Comparison of ENCODE assay signal across 11 cellular contexts in the genomic region with DNA sequence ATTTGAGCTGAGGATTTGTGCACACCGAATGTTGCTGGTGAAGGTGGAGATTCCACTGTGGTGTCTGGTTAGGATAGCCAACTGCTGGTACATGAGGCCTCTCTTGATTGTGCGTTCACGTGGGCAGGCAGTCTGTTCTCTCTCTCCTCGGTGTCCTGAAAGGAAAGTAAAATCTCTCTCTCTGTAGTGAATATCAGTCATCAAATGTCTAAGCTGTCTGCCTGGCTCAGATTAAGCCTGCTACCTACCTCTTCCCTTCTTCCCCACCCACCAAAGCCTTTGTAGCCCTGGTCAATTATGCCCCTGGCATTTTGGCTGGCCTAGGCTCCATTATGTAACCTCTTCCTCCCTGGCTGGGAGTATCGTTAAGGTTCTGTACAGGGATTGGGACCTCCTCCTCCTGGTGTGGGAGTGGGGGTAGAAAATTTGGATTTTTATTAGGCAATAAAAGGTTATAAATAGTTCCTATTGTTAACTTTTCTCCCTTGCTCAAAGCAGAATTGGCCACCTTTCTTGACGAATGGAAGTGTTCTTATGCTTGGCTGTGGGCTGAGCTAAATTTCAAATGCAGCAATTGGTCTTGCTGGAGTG.
DNase-seq lines count a peak whose midpoint lies in the region; ATAC-seq and TF ChIP-seq lines count a peak whose summit lies in the region.
"Had no signal": no experiment of that assay in that cellular context is flagged by ENCODE, and none has a peak within 500 bp of the region (broad histone marks: within the 10 kb centered on the region; RNA-seq: fewer than 3 reads in every experiment).

No MANE protein-coding gene starts in this region.

- no peak for ATAC-seq in HG02571 (IDR thresholded peaks at IDR 0.05; ENCODE audit: unreplicated experiment)

- no peak overlapping the region for H3K9ac ChIP-seq in rectal smooth muscle tissue (ENCODE audit: low read length)

- peaks cover 45% of the 10 kb centered on the region for H3K4me1 ChIP-seq in cardiac muscle cell (ENCODE audit: low read depth)
- H3K4me1 ChIP-seq in rectal smooth muscle tissue (ENCODE audit: control insufficient read depth, insufficient read depth, low read length): peaks cover 30% of the 10 kb centered on the region

- no peaks in the 10 kb centered on the region for H3K27me3 ChIP-seq in cardiac muscle cell
- no peaks in the 10 kb centered on the region for H3K27me3 ChIP-seq in rectal smooth muscle tissue (ENCODE audit: control insufficient read depth, insufficient read depth, low read length)

- H3K36me3 ChIP-seq in cardiac muscle cell: no peaks in the 10 kb centered on the region
- H3K36me3 ChIP-seq in rectal smooth muscle tissue (ENCODE audit: control insufficient read depth, insufficient read depth, low read length): no peaks in the 10 kb centered on the region

- TF ChIP-seq CTCF in cardiac muscle cell (IDR thresholded peaks at IDR 0.05; ENCODE audit: low read depth, low read length): no peak

- no peaks in the 10 kb centered on the region for H3K9me3 ChIP-seq in cardiac muscle cell (ENCODE audit: low read depth)

- H3K4me3 ChIP-seq in cardiac muscle cell: no peak overlapping the region
- H3K4me3 ChIP-seq in rectal smooth muscle tissue (ENCODE audit: low read length): no peak overlapping the region

- peak overlapping the region; percentile 96 for H3K27ac ChIP-seq in cardiac muscle cell
- H3K27ac ChIP-seq in rectal smooth muscle tissue (ENCODE audit: low read depth, low read length): peak overlapping the region; percentile 79
- H3K27ac ChIP-seq: HL-60 had no signal

- DNase-seq in ELF-1 (ENCODE audit: low read depth, low spot score): peak; percentile 52
- peak; percentile 62 for DNase-seq in amniotic epithelial cell (ENCODE audit: low read depth)
- peak in 1 of 2 donors; percentile 35 for DNase-seq in cardiac muscle cell (ENCODE audit: low read depth in 1 of 2, low spot score in 1 of 2)
- DNase-seq in C1 segment of cervical spinal cord (lab: John Stamatoyannopoulos, UW): no peak
- DNase-seq in iPS-NIHi11 (ENCODE audit: low spot score): no peak
- no peak for DNase-seq in stimulated activated naive CD4-positive, alpha-beta T cell (lab: John Stamatoyannopoulos, UW)
- DNase-seq: NCI-H1105 treated with DMSO at 0.1 percent for 48 hours, T1000 had no signal

Comparison
In these comparisons a context has a peak if more than half of its experiments do, and no peak if none do; other contexts are left out.
1. DNase-seq: peak in ELF-1 (single experiment) and amniotic epithelial cell (single experiment); none in C1 segment of cervical spinal cord (0 of 14), iPS-NIHi11 (single experiment) and stimulated activated naive CD4-positive, alpha-beta T cell (0 of 6).